In genomic region chr19:13838943-13839192, GRCh38 we compare ENCODE assay signal across 8 cellular contexts. TPM values are rescaled to one million over a fixed set of nuclear protein-coding genes. Genes with fewer than 3 reads are reported as not detected.
A peak's percentile ranks its signal among the peaks of the same experiment; 100 is the strongest.
DNase-seq lines count a peak whose midpoint lies in the region; ATAC-seq and TF ChIP-seq lines count a peak whose summit lies in the region.

No MANE protein-coding gene starts in this region.

- intact Hi-C loops in psoas muscle (cut with DNase I), result no loop called here

- H3K9ac ChIP-seq in ES-I3 (ENCODE audit: low read depth, low read length), result peak overlapping the region; percentile 64; the same call in 1 of the 2 replicates

- H3K36me3 ChIP-seq in ES-I3 (ENCODE audit: insufficient read depth, low read length) (no peaks in the 10 kb centered on the region), RWPE2 (ENCODE audit: low read depth) (peaks cover 81% of the 10 kb centered on the region), psoas muscle (ENCODE audit: insufficient read depth in 1 of 2, low read depth in 1 of 2) (peaks cover 0 to 46% of the 10 kb centered on the region in 2 donors)

- H3K27ac ChIP-seq in RWPE2 (ENCODE audit: poor library complexity, severe bottlenecking) (peak overlapping the region; percentile 98), psoas muscle (peak overlapping the region; percentile 100)

- H3K4me1 ChIP-seq in ES-I3 (ENCODE audit: insufficient read depth, low read length) (peaks cover 9% of the 10 kb centered on the region), RWPE2 (ENCODE audit: insufficient read depth, poor library complexity, severe bottlenecking) (peaks cover 32% of the 10 kb centered on the region), psoas muscle (peaks cover 51% of the 10 kb centered on the region)

- H3K9me3 ChIP-seq in ES-I3 (ENCODE audit: control insufficient read depth, insufficient read depth, low read length) (no peaks in the 10 kb centered on the region), RWPE2 (ENCODE audit: severe bottlenecking) (no peaks in the 10 kb centered on the region), psoas muscle (no peaks in the 10 kb centered on the region)

- H3K4me3 ChIP-seq in RWPE2 (ENCODE audit: severe bottlenecking), result peak overlapping the region; percentile 88
- H3K4me3 ChIP-seq in epithelial cell of proximal tubule (ENCODE audit: low read depth, low read length), result peak overlapping the region; percentile 89
- H3K4me3 ChIP-seq in psoas muscle, result peak overlapping the region; percentile 99

- H3K27me3 ChIP-seq in RWPE2 (ENCODE audit: insufficient read depth, poor library complexity, severe bottlenecking) (no peaks in the 10 kb centered on the region), psoas muscle (ENCODE audit: insufficient read depth in 3 of 3, low read length in 2 of 3) (no peaks in the 10 kb centered on the region)

- WGBS in psoas muscle, 3 donors, result 1 to 4% (median 4%) methylated on average over 13 of the region's 13 CpGs

- TF ChIP-seq CTCF in RWPE2 (IDR thresholded peaks at IDR 0.05; ENCODE audit: poor library complexity, severe bottlenecking), result no peak
- TF ChIP-seq CTCF in epithelial cell of proximal tubule (conservative IDR thresholded peaks at IDR 0.05; ENCODE audit: low read depth, low read length), result no peak
- TF ChIP-seq CTCF in psoas muscle (IDR thresholded peaks at IDR 0.05), result no peak

- ATAC-seq in RWPE2 (ENCODE audit: low read depth) (no peak), psoas muscle (peak in 1 of 4 donors; percentile 43), GM18858 (IDR thresholded peaks at IDR 0.05; ENCODE audit: unreplicated experiment) (no peak)

- DNase-seq in RWPE2 (ENCODE audit: low spot score) (no peak), epithelial cell of proximal tubule (ENCODE audit: low read depth) (no peak), psoas muscle (no peak), NCI-H1092 treated with DMSO at 0.1 percent for 48 hours (lab: John Stamatoyannopoulos, UW) (no peak), EL (no peak)
- no peak for DNase-seq in activated CD4-positive, CD25-positive, alpha-beta regulatory T cell treated with anti-CD3 and anti-CD28 coated beads, Interleukin-2, amount 50 U/mL, for 72 hours

RNA-seq across cellular contexts. Expression of gene NANOS3, which starts 38.1 kb away (rescaled TPM):
- not detected in 2 replicates for total RNA-seq in epithelial cell of proximal tubule
- total RNA-seq in psoas muscle, result not detected
- not detected for polyA plus RNA-seq in psoas muscle

RNA-seq across cellular contexts. Expression of gene ZSWIM4, which starts 43.6 kb away (rescaled TPM):
- total RNA-seq in epithelial cell of proximal tubule (9.4 and 13.5 TPM in 2 replicates), psoas muscle (1 to 10 TPM; 3.3 to 7.8 (median 4.4) TPM)
- 1 to 10 TPM in 2 of 3 donors, under 1 TPM in 1; 0.77 to 3.9 (median 1.6) TPM for polyA plus RNA-seq in psoas muscle
